ENCODE assay signal across 8 cellular contexts in genomic region chr11:12287374-12288211, GRCh38.
DNase-seq lines count a peak whose midpoint lies in the region; ATAC-seq and TF ChIP-seq lines count a peak whose summit lies in the region.

No MANE protein-coding gene starts in this region.

- H3K9ac ChIP-seq in HCT116 (ENCODE audit: low read length) = peak overlapping the region; percentile 58

- no peaks in the 10 kb centered on the region for H3K9me3 Mint-ChIP-seq in progenitor cell of endocrine pancreas (ENCODE audit: low read depth)
- H3K9me3 Mint-ChIP-seq in CD8-positive, alpha-beta T cell = no peaks in the 10 kb centered on the region

- BruUV-seq in HCT116 (replicated peaks; lab: Mats Ljungman, UMichigan) = no TSS peak

- DNase-seq in AG08395 (ENCODE audit: low spot score) = peak; percentile 92
- peak; percentile 78 for DNase-seq in HCT116 (ENCODE audit: low read depth, low spot score)
- peak; percentile 90 for DNase-seq in RWPE1 (ENCODE audit: low spot score)
- peak; percentile 99 for DNase-seq in fibroblast of the aortic adventitia (ENCODE audit: low read depth)
- DNase-seq in progenitor cell of endocrine pancreas (ENCODE audit: low spot score, unreplicated experiment) = peak; percentile 46
- no peak for DNase-seq in CD8-positive, alpha-beta T cell

- CTCF ChIA-PET in HCT116 (lab: Charles Lee) (interaction anchor here (0.6 to 3.7 kb wide), 22 partner anchors 10 to 923 kb away, joined by 3 to 40 read pairs (median 4); no protein-coding TSS in a partner anchor), RWPE1 (lab: Yijun Ruan, JAX) (interaction anchor here (0.6 to 2.8 kb wide), 6 partner anchors 10 to 977 kb away, joined by 3 to 13 read pairs (median 4); no protein-coding TSS in a partner anchor)
- CTCF ChIA-PET in CD8-positive, alpha-beta T cell (lab: Charles Lee) = interaction anchor here (0.7 to 11.5 kb wide), 19 partner anchors 8 to 604 kb away, joined by 3 to 375 read pairs (median 6); no protein-coding TSS in a partner anchor

- no peaks in the 10 kb centered on the region for H4K20me1 ChIP-seq in HCT116 (ENCODE audit: insufficient read depth)

- no peaks in the 10 kb centered on the region for H3K27me3 ChIP-seq in HCT116 (ENCODE audit: insufficient read depth, low read length)
- no peaks in the 10 kb centered on the region for H3K27me3 ChIP-seq in CD8-positive, alpha-beta T cell (ENCODE audit: insufficient read depth, low read length)

- POLR2A ChIA-PET in HCT116 (lab: Charles Lee) (interaction anchor here (1.0 to 1.6 kb wide), 2 partner anchors 44 to 222 kb away, joined by 3 to 5 read pairs; no protein-coding TSS in a partner anchor), RWPE1 (lab: Yijun Ruan, JAX; ENCODE audit: low non-redundant PET) (no interaction called here)
- POLR2A ChIA-PET in CD8-positive, alpha-beta T cell (lab: Charles Lee) = interaction anchor here (0.6 to 0.7 kb wide), 2 partner anchors 21 to 444 kb away, joined by 3 to 6 read pairs; no protein-coding TSS in a partner anchor

- TF ChIP-seq POLR2A in HCT116 (IDR thresholded peaks at IDR 0.05; ENCODE audit: borderline replicate concordance, extremely low read depth, insufficient read depth, insufficient read length) = no peak

- peak overlapping the region; percentile 20 to 50 for H3K4me3 ChIP-seq in HCT116 (replicated peaks in 1 of 2; ENCODE audit: low read depth in 1 of 2, low read length in 2 of 2)
- H3K4me3 ChIP-seq in fibroblast of the aortic adventitia (ENCODE audit: low read depth, low read length) = peak overlapping the region; percentile 60
- H3K4me3 ChIP-seq in CD8-positive, alpha-beta T cell (ENCODE audit: low read depth, low read length) = no peak overlapping the region

- peaks cover 11% of the 10 kb centered on the region for H3K27me3 Mint-ChIP-seq in progenitor cell of endocrine pancreas
- H3K27me3 Mint-ChIP-seq in CD8-positive, alpha-beta T cell (ENCODE audit: low read depth) = no peaks in the 10 kb centered on the region

- no peak overlapping the region for H3K27ac Mint-ChIP-seq in progenitor cell of endocrine pancreas
- no peak overlapping the region for H3K27ac Mint-ChIP-seq in CD8-positive, alpha-beta T cell

- intact Hi-C loops in HCT116 (cut with micrococcal nuclease) = loop anchor here (2.0 kb wide), 2 partner anchors 607 to 675 kb away; no protein-coding TSS in a partner anchor
- intact Hi-C loops in CD8-positive, alpha-beta T cell (cut with DNase I, micrococcal nuclease) = loop anchor here in 1 of 2 experiments (2.0 kb wide), 1 partner anchor 607 kb away; no protein-coding TSS in a partner anchor

- H3K4me1 ChIP-seq in HCT116 (ENCODE audit: control insufficient read depth in 1 of 2, insufficient read depth in 2 of 2, low read length in 2 of 2) = peaks cover 25 to 39% of the 10 kb centered on the region in 2 experiments
- peaks cover 8% of the 10 kb centered on the region for H3K4me1 ChIP-seq in CD8-positive, alpha-beta T cell (ENCODE audit: insufficient read depth, low read length)

- peak; percentile 58 for TF ChIP-seq RAD21 in HCT116 (IDR thresholded peaks at IDR 0.05; ENCODE audit: low read depth)

- peak; percentile 92 for ATAC-seq in HCT116
- ATAC-seq in GM21529 (IDR thresholded peaks at IDR 0.05; ENCODE audit: unreplicated experiment) = no peak
- no peak for ATAC-seq in GM18502 (IDR thresholded peaks at IDR 0.05; ENCODE audit: poor library complexity, unreplicated experiment)
- ATAC-seq in CD8-positive, alpha-beta T cell = no peak

- H3K27ac ChIP-seq in HCT116 (ENCODE audit: low read depth, low read length) (peak overlapping the region; percentile 62), RWPE1 (peak overlapping the region; percentile 95)
- no peak overlapping the region for H3K27ac ChIP-seq in CD8-positive, alpha-beta T cell (ENCODE audit: low read depth, low read length)

- H3K4me1 Mint-ChIP-seq in progenitor cell of endocrine pancreas (ENCODE audit: low read depth) = peaks cover 1% of the 10 kb centered on the region
- peaks cover 7% of the 10 kb centered on the region for H3K4me1 Mint-ChIP-seq in CD8-positive, alpha-beta T cell (ENCODE audit: low read depth)

- no peaks in the 10 kb centered on the region for H3K9me2 ChIP-seq in HCT116 (ENCODE audit: insufficient read depth)

- H2AFZ ChIP-seq in HCT116 (ENCODE audit: low read depth, low read length, poor library complexity, severe bottlenecking) = no peak overlapping the region

- no peaks in the 10 kb centered on the region for H3K79me2 ChIP-seq in HCT116 (ENCODE audit: insufficient read depth, low read length)

- RAD21 ChIA-PET in HCT116 (lab: Charles Lee; ENCODE audit: low non-redundant PET in 1 of 2, low total read pairs in 2 of 2, uncharacterized antibody in 2 of 2, unreplicated experiment in 2 of 2) = interaction anchor here (1.1 to 1.3 kb wide), 2 partner anchors 44 to 676 kb away, joined by 3 to 5 read pairs; no protein-coding TSS in a partner anchor

- H3K4me3 Mint-ChIP-seq in progenitor cell of endocrine pancreas (ENCODE audit: low read depth) = no peak overlapping the region
- H3K4me3 Mint-ChIP-seq in CD8-positive, alpha-beta T cell = no peak overlapping the region

- H3K9me3 ChIP-seq in HCT116 (ENCODE audit: control insufficient read depth in 1 of 2, insufficient read depth in 1 of 2, low read depth in 1 of 2, low read length in 2 of 2) = no peaks in the 10 kb centered on the region
- H3K9me3 ChIP-seq in CD8-positive, alpha-beta T cell (ENCODE audit: low read length) = no peaks in the 10 kb centered on the region

- TF ChIP-seq CTCF in HCT116 (IDR thresholded peaks at IDR 0.05 in 2 of 3, conservative IDR thresholded peaks at IDR 0.05 in 1 of 3; ENCODE audit: borderline replicate concordance in 1 of 3, insufficient read depth in 1 of 3, low read depth in 2 of 3, low read length in 2 of 3) (peak; percentile 53 to 90 (median 80); a peak in 5 of 6 replicates), RWPE1 (conservative IDR thresholded peaks at IDR 0.05; ENCODE audit: low read depth) (peak; percentile 49), fibroblast of the aortic adventitia (IDR thresholded peaks at IDR 0.05; ENCODE audit: insufficient read depth, low read length) (peak; percentile 54), progenitor cell of endocrine pancreas (IDR thresholded peaks at IDR 0.05; ENCODE audit: unreplicated experiment) (peak; percentile 68)
- TF ChIP-seq CTCF in CD8-positive, alpha-beta T cell (IDR thresholded peaks at IDR 0.05) = no peak

- no peaks in the 10 kb centered on the region for H3K36me3 Mint-ChIP-seq in progenitor cell of endocrine pancreas (ENCODE audit: insufficient read depth)
- no peaks in the 10 kb centered on the region for H3K36me3 Mint-ChIP-seq in CD8-positive, alpha-beta T cell

- H3K4me2 ChIP-seq in HCT116 (ENCODE audit: low read length) = peak overlapping the region; percentile 81

- no peaks in the 10 kb centered on the region for H3K36me3 ChIP-seq in HCT116 (ENCODE audit: control insufficient read depth in 1 of 2, insufficient read depth in 2 of 2, low read length in 2 of 2)
- no peaks in the 10 kb centered on the region for H3K36me3 ChIP-seq in CD8-positive, alpha-beta T cell (ENCODE audit: insufficient read depth, low read length)

TF ChIP-seq in HCT116, 20 proteins besides CTCF, POLR2A, EP300 and RAD21 (continues in another document):
- TF ChIP-seq MAX (IDR thresholded peaks at IDR 0.05) (peak; percentile 42), TCF7L2 (IDR thresholded peaks at IDR 0.05; ENCODE audit: borderline replicate concordance, extremely low read depth, insufficient read depth, insufficient read length) (no peak), CEBPB (IDR thresholded peaks at IDR 0.05; ENCODE audit: low read depth) (no peak), SP1 (IDR thresholded peaks at IDR 0.05; ENCODE audit: low read depth) (peak; percentile 39; the same call in 1 of the 2 replicates), EZH2 (IDR thresholded peaks at IDR 0.05) (no peak), JUND (IDR thresholded peaks at IDR 0.05) (peak; percentile 42), YY1 (IDR thresholded peaks at IDR 0.05; ENCODE audit: extremely low read depth, insufficient replicate concordance, low read depth, low read length) (no peak), ELF1 (IDR thresholded peaks at IDR 0.05; ENCODE audit: borderline replicate concordance, low read depth) (no peak), ATF3 (IDR thresholded peaks at IDR 0.05) (no peak), ZBTB33 (IDR thresholded peaks at IDR 0.05; ENCODE audit: extremely low read depth, insufficient replicate concordance, low read length) (no peak), EZH2phosphoT487 (IDR thresholded peaks at IDR 0.05; ENCODE audit: borderline replicate concordance) (no peak), ZFX (IDR thresholded peaks at IDR 0.05) (0 out of 2 replicates have a peak, but pooled peaks have one; percentile 20), ZNF274 (IDR thresholded peaks at IDR 0.05; ENCODE audit: low read depth, low read length) (no peak), EGR1 (IDR thresholded peaks at IDR 0.05; ENCODE audit: low read depth) (no peak; the same call in 1 of the 2 replicates), SRF (IDR thresholded peaks at IDR 0.05; ENCODE audit: low read depth) (no peak), FOSL1 (IDR thresholded peaks at IDR 0.05; ENCODE audit: low read depth) (peak; percentile 57), SIN3A (IDR thresholded peaks at IDR 0.05; ENCODE audit: low read depth) (no peak), POLR2AphosphoS5 (IDR thresholded peaks at IDR 0.05; ENCODE audit: low read depth, low read length) (peak; percentile 17; the same call in 1 of the 2 replicates)

Comparison
In these comparisons a context has a peak if more than half of its experiments do, and no peak if none do; other contexts are left out.
1. DNase-seq: peak in AG08395 (single experiment), HCT116 (single experiment), RWPE1 (single experiment), fibroblast of the aortic adventitia (single experiment) and progenitor cell of endocrine pancreas (single experiment); none in CD8-positive, alpha-beta T cell (0 of 7).